1 cellular context compared by ENCODE assay signal in genomic region chr17:2347805-2348685, GRCh38.
TF ChIP-seq lines count a peak whose summit lies in the region.

No MANE protein-coding gene starts in this region.

TF ChIP-seq in HepG2, 621 proteins besides CTCF, POLR2A, EP300 and RAD21 (continued from another document and continues in another):
- no peak for TF ChIP-seq ZNF275 (CRISPR knock-in tag; IDR thresholded peaks at IDR 0.05; ENCODE audit: borderline replicate concordance)
- no peak for TF ChIP-seq ZNF513 (CRISPR knock-in tag; conservative IDR thresholded peaks at IDR 0.05)
- no peak for TF ChIP-seq ZNF691 (CRISPR knock-in tag; IDR thresholded peaks at IDR 0.05; ENCODE audit: borderline replicate concordance, low read depth)
- TF ChIP-seq POGZ (CRISPR knock-in tag; IDR thresholded peaks at IDR 0.05) = 0 out of 2 replicates have a peak, but pooled peaks have one; percentile 25
- no peak for TF ChIP-seq CBX5 (CRISPR knock-in tag; IDR thresholded peaks at IDR 0.05; ENCODE audit: borderline replicate concordance)
- TF ChIP-seq ZKSCAN1 (IDR thresholded peaks at IDR 0.05; ENCODE audit: low read length) = no peak
- TF ChIP-seq FOXM1 (CRISPR knock-in tag; IDR thresholded peaks at IDR 0.05) = no peak
- no peak for TF ChIP-seq HOXA9 (CRISPR knock-in tag; IDR thresholded peaks at IDR 0.05; ENCODE audit: borderline replicate concordance)
- no peak for TF ChIP-seq ZNF276 (CRISPR knock-in tag; IDR thresholded peaks at IDR 0.05; ENCODE audit: low read depth)
- no peak for TF ChIP-seq ZFP36L1 (CRISPR knock-in tag; IDR thresholded peaks at IDR 0.05)
- peak; percentile 95 for TF ChIP-seq RFXANK (CRISPR knock-in tag; IDR thresholded peaks at IDR 0.05)
- TF ChIP-seq SMAD9 (CRISPR knock-in tag; IDR thresholded peaks at IDR 0.05) = no peak
- TF ChIP-seq POLR2G (IDR thresholded peaks at IDR 0.05; ENCODE audit: low read depth, low read length) = no peak
- no peak for TF ChIP-seq MTA1 (CRISPR knock-in tag; IDR thresholded peaks at IDR 0.05; ENCODE audit: borderline replicate concordance)
- TF ChIP-seq MIXL1 (CRISPR knock-in tag; IDR thresholded peaks at IDR 0.05) = peak; percentile 38; the same call in 1 of the 2 replicates
- no peak for TF ChIP-seq ZNF776 (CRISPR knock-in tag; IDR thresholded peaks at IDR 0.05)
- 0 out of 2 replicates have a peak, but pooled peaks have one; percentile 19 for TF ChIP-seq GATAD1 (CRISPR knock-in tag; IDR thresholded peaks at IDR 0.05)
- TF ChIP-seq MAFG (CRISPR knock-in tag; IDR thresholded peaks at IDR 0.05) = no peak
- no peak for TF ChIP-seq ATF1 (CRISPR knock-in tag; IDR thresholded peaks at IDR 0.05)
- TF ChIP-seq ZNF143 (CRISPR knock-in tag; IDR thresholded peaks at IDR 0.05) = no peak
- TF ChIP-seq HNRNPK (IDR thresholded peaks at IDR 0.05; ENCODE audit: low read depth, low read length, poor library complexity, severe bottlenecking) = no peak
- TF ChIP-seq BCLAF1 (IDR thresholded peaks at IDR 0.05) = no peak
- peak; percentile 27; the same call in 1 of the 2 replicates for TF ChIP-seq NCOA2 (CRISPR knock-in tag; IDR thresholded peaks at IDR 0.05)
- TF ChIP-seq ATRX (CRISPR knock-in tag; IDR thresholded peaks at IDR 0.05; ENCODE audit: borderline replicate concordance) = no peak
- TF ChIP-seq HDAC1 (CRISPR knock-in tag; IDR thresholded peaks at IDR 0.05) = no peak
- no peak for TF ChIP-seq ELF3 (CRISPR knock-in tag; IDR thresholded peaks at IDR 0.05)
- TF ChIP-seq NCOA1 (CRISPR knock-in tag; IDR thresholded peaks at IDR 0.05) = no peak
- TF ChIP-seq HNF1B (CRISPR knock-in tag; IDR thresholded peaks at IDR 0.05) = no peak
- peak; percentile 39; the same call in 1 of the 2 replicates for TF ChIP-seq FOXP4 (CRISPR knock-in tag; IDR thresholded peaks at IDR 0.05)
- TF ChIP-seq MATR3 (CRISPR knock-in tag; IDR thresholded peaks at IDR 0.05) = no peak
- TF ChIP-seq ZNF598 (CRISPR knock-in tag; IDR thresholded peaks at IDR 0.05; ENCODE audit: borderline replicate concordance) = no peak
- TF ChIP-seq RCOR2 (CRISPR knock-in tag; IDR thresholded peaks at IDR 0.05) = no peak
- peak; percentile 43 for TF ChIP-seq ARID5B (CRISPR knock-in tag; IDR thresholded peaks at IDR 0.05)
- TF ChIP-seq ZNF766 (CRISPR knock-in tag; IDR thresholded peaks at IDR 0.05; ENCODE audit: borderline replicate concordance) = peak; percentile 71; the same call in 1 of the 2 replicates
- no peak for TF ChIP-seq SNAPC4 (CRISPR knock-in tag; IDR thresholded peaks at IDR 0.05)
- 0 out of 2 replicates have a peak, but pooled peaks have one; percentile 10 for TF ChIP-seq ZNF121 (CRISPR knock-in tag; IDR thresholded peaks at IDR 0.05)
- TF ChIP-seq ZNF460 (CRISPR knock-in tag; IDR thresholded peaks at IDR 0.05; ENCODE audit: borderline replicate concordance) = no peak
- 0 out of 2 replicates have a peak, but pooled peaks have one; percentile 11 for TF ChIP-seq PBX2 (CRISPR knock-in tag; IDR thresholded peaks at IDR 0.05)
